8 cellular contexts compared by ENCODE assay signal in genomic region chr14:76917158-76917596, GRCh38.
DNase-seq lines count a peak whose midpoint lies in the region; ATAC-seq and TF ChIP-seq lines count a peak whose summit lies in the region.

No MANE protein-coding gene starts in this region.

- H3K4me1 Mint-ChIP-seq in endothelial cell (ENCODE audit: unreplicated experiment) = peaks cover 13% of the 10 kb centered on the region

- H3K79me2 ChIP-seq in OCI-LY1 (ENCODE audit: insufficient read depth, low read length) = no peaks in the 10 kb centered on the region

- H3K36me3 Mint-ChIP-seq in endothelial cell (ENCODE audit: low read depth, unreplicated experiment) = no peaks in the 10 kb centered on the region

- no peak overlapping the region for H3K4me2 ChIP-seq in OCI-LY1 (ENCODE audit: low read length)

- no peaks in the 10 kb centered on the region for H4K20me1 ChIP-seq in OCI-LY1 (ENCODE audit: insufficient read depth, low read length)

- H3K9me3 ChIP-seq in OCI-LY1 (ENCODE audit: low read length) (no peaks in the 10 kb centered on the region), muscle layer of duodenum (ENCODE audit: control insufficient read depth in 1 of 2, low read length in 2 of 2) (no peaks in the 10 kb centered on the region)

- no peak overlapping the region for H3K4me3 Mint-ChIP-seq in endothelial cell (ENCODE audit: unreplicated experiment)

- H3K27ac Mint-ChIP-seq in endothelial cell (ENCODE audit: unreplicated experiment) = no peak overlapping the region

- no peak overlapping the region for H3K9ac ChIP-seq in OCI-LY1 (ENCODE audit: low read length)

- no peak for ATAC-seq in HG02571 (IDR thresholded peaks at IDR 0.05; ENCODE audit: unreplicated experiment)
- no peak for ATAC-seq in GM21526 (IDR thresholded peaks at IDR 0.05; ENCODE audit: low FRiP score, unreplicated experiment)

- H3K27me3 ChIP-seq in OCI-LY1 (ENCODE audit: insufficient read depth, low read length) = peaks cover 9% of the 10 kb centered on the region; the same call in 1 of the 2 replicates
- H3K27me3 ChIP-seq in muscle layer of duodenum (ENCODE audit: low read depth, low read length) = no peaks in the 10 kb centered on the region

- no peak overlapping the region for H3K27ac ChIP-seq in OCI-LY1 (ENCODE audit: low read depth, low read length, poor library complexity, severe bottlenecking)
- peak overlapping the region; percentile 76 for H3K27ac ChIP-seq in muscle layer of duodenum (ENCODE audit: low read length)

- H3K4me1 ChIP-seq in OCI-LY1 (ENCODE audit: insufficient read depth, low read length, severe bottlenecking) = peaks cover 15% of the 10 kb centered on the region
- peaks cover 27 to 56% of the 10 kb centered on the region in 2 donors for H3K4me1 ChIP-seq in muscle layer of duodenum (ENCODE audit: control insufficient read depth in 1 of 2, insufficient read depth in 2 of 2, low read length in 2 of 2)

- peak; percentile 79 for DNase-seq in AG10803 (ENCODE audit: low read depth)
- DNase-seq in HFF-Myc (ENCODE audit: extremely low read depth, low read depth) = no peak
- DNase-seq in endothelial cell (ENCODE audit: low spot score) = peak; percentile 82
- DNase-seq in stimulated activated CD4-positive, alpha-beta T cell treated with anti-CD3 and anti-CD28 coated beads, Interleukin-4, amount 100 ng/mL, for 1 hour = no peak

- no peaks in the 10 kb centered on the region for H3K9me3 Mint-ChIP-seq in endothelial cell (ENCODE audit: unreplicated experiment)

- no peak overlapping the region for H3K4me3 ChIP-seq in AG10803 (ENCODE audit: low read length)
- H3K4me3 ChIP-seq in HFF-Myc (replicated peaks; ENCODE audit: low read depth, low read length) = no peak overlapping the region
- no peak overlapping the region for H3K4me3 ChIP-seq in OCI-LY1 (ENCODE audit: low read depth, low read length, poor library complexity, severe bottlenecking)
- H3K4me3 ChIP-seq in muscle layer of duodenum (ENCODE audit: low read depth in 1 of 2, low read length in 2 of 2) = no peak overlapping the region

- no peaks in the 10 kb centered on the region for H3K9me2 ChIP-seq in OCI-LY1 (ENCODE audit: low read depth, low read length)

- H3K27me3 Mint-ChIP-seq in endothelial cell (ENCODE audit: unreplicated experiment) = peaks cover 2% of the 10 kb centered on the region

- TF ChIP-seq CTCF in AG10803 (conservative IDR thresholded peaks at IDR 0.05; ENCODE audit: low read length) (peak; percentile 98), HFF-Myc (IDR thresholded peaks at IDR 0.05; ENCODE audit: low read depth, low read length, missing control alignments) (peak; percentile 75), OCI-LY1 (IDR thresholded peaks at IDR 0.05; ENCODE audit: low read length) (peak; percentile 25; the same call in 1 of the 2 replicates), endothelial cell (IDR thresholded peaks at IDR 0.05; ENCODE audit: unreplicated experiment) (peak; percentile 83)

- H2AFZ ChIP-seq in OCI-LY1 (ENCODE audit: low read length) = no peak overlapping the region

- no peaks in the 10 kb centered on the region for H3F3A ChIP-seq in OCI-LY1 (ENCODE audit: insufficient read depth, low read length)

- H3K36me3 ChIP-seq in OCI-LY1 (ENCODE audit: insufficient read depth, low read length) (no peaks in the 10 kb centered on the region), muscle layer of duodenum (ENCODE audit: control insufficient read depth in 1 of 2, insufficient read depth in 2 of 2, low read length in 2 of 2) (peaks cover 0 to 5% of the 10 kb centered on the region in 2 donors)

Comparison
In these comparisons a context has a peak if more than half of its experiments do, and no peak if none do; other contexts are left out.
1. DNase-seq: peak in AG10803 (single experiment) and endothelial cell (single experiment); none in HFF-Myc (single experiment) and stimulated activated CD4-positive, alpha-beta T cell treated with anti-CD3 and anti-CD28 coated beads, Interleukin-4, amount 100 ng/mL, for 1 hour (single experiment).
2. CTCF ChIP-seq: peak in every context shown above with its lines; median percentile 98 in AG10803; 83 in endothelial cell; 75 in HFF-Myc; 25 in OCI-LY1.